7 cellular contexts compared by ENCODE assay signal in genomic region chr12:26617513-26617912, GRCh38.
"Had no signal": no experiment of that assay in that cellular context is flagged by ENCODE, and none has a peak within 500 bp of the region (broad histone marks: within the 10 kb centered on the region; RNA-seq: fewer than 3 reads in every experiment).

No MANE protein-coding gene starts in this region.

- H3K4me3 Mint-ChIP-seq: IgD-negative memory B cell had no signal

- H3K4me2 ChIP-seq: KMS-11 had no signal

- H3K9me3 Mint-ChIP-seq: IgD-negative memory B cell had no signal

- H3K27ac ChIP-seq: HL-60, KMS-11 had no signal

- H3K27ac Mint-ChIP-seq: IgD-negative memory B cell had no signal

- DNase-seq: IMR-90, KBM-7, KG1 had no signal

- FAIRE-seq: HTR-8/SVneo had no signal

- H3K9ac ChIP-seq: KMS-11 had no signal
